ENCODE assay signal across 22 cellular contexts in genomic region chr10:70303731-70304130, GRCh38. TPM values are rescaled to one million over a fixed set of nuclear protein-coding genes. Genes with fewer than 3 reads are reported as not detected.
DNase-seq lines count a peak whose midpoint lies in the region; ATAC-seq, FAIRE-seq and TF ChIP-seq lines count a peak whose summit lies in the region.
"Had no signal": no experiment of that assay in that cellular context is flagged by ENCODE, and none has a peak within 500 bp of the region (broad histone marks: within the 10 kb centered on the region; RNA-seq: fewer than 3 reads in every experiment).

No MANE protein-coding gene starts in this region.

- intact Hi-C loops in HepG2 (cut with micrococcal nuclease; ENCODE audit: unreplicated experiment), result no loop called here
- intact Hi-C loops in right lobe of liver (cut with DNase I), result no loop called here
- intact Hi-C loops in activated CD8-positive, alpha-beta T cell treated with anti-CD3 and anti-CD28 coated beads for 36 hours (cut with micrococcal nuclease), result no loop called here

- H3K4me2 ChIP-seq in HepG2 (ENCODE audit: low read depth, low read length) (no peak overlapping the region), Karpas-422 (ENCODE audit: low read depth, low read length, poor library complexity, severe bottlenecking) (no peak overlapping the region), trophoblast cell (ENCODE audit: low read length) (no peak overlapping the region)
- H3K4me2 ChIP-seq: A549 had no signal

- H2BK5ac ChIP-seq in trophoblast cell (ENCODE audit: low read depth, low read length, poor library complexity), result no peak overlapping the region

- H3K27me3 ChIP-seq in HepG2 (ENCODE audit: control insufficient read depth in 1 of 2, insufficient read depth in 2 of 2, low read length in 2 of 2), result no peaks in the 10 kb centered on the region; a peak in 1 of 5 replicates
- no peaks in the 10 kb centered on the region for H3K27me3 ChIP-seq in right lobe of liver
- no peaks in the 10 kb centered on the region for H3K27me3 ChIP-seq in Karpas-422 (ENCODE audit: low read length)
- no peaks in the 10 kb centered on the region for H3K27me3 ChIP-seq in trophoblast cell (ENCODE audit: insufficient read depth, low read length)
- H3K27me3 ChIP-seq: BE2C had no signal

- H3K4me3 Mint-ChIP-seq in activated CD8-positive, alpha-beta T cell treated with anti-CD3 and anti-CD28 coated beads for 36 hours, result no peak overlapping the region
- H3K4me3 Mint-ChIP-seq in nephron progenitor cell, result no peak overlapping the region
- H3K4me3 Mint-ChIP-seq: CD4-positive, alpha-beta memory T cell; HFFc6 had no signal

- H3K79me2 ChIP-seq in HepG2 (ENCODE audit: insufficient read depth, low read length) (no peaks in the 10 kb centered on the region), Karpas-422 (ENCODE audit: low read length) (no peaks in the 10 kb centered on the region), trophoblast cell (ENCODE audit: control insufficient read depth, insufficient read depth, low read length, poor library complexity) (no peaks in the 10 kb centered on the region)

- TF ChIP-seq POLR2A in HepG2 (IDR thresholded peaks at IDR 0.05; ENCODE audit: insufficient read depth in 1 of 2, low read depth in 2 of 2, low read length in 2 of 2) (no peak), right lobe of liver (IDR thresholded peaks at IDR 0.05) (no peak)

- in situ Hi-C loops in HepG2 (cut with HindIII; ENCODE audit: extremely low pct_ligation_motif_present, low pct_unique_long_range_greater_than_20kb), result no loop called here

- no peaks in the 10 kb centered on the region for H3K4me1 Mint-ChIP-seq in activated CD8-positive, alpha-beta T cell treated with anti-CD3 and anti-CD28 coated beads for 36 hours (ENCODE audit: low read depth)
- no peaks in the 10 kb centered on the region for H3K4me1 Mint-ChIP-seq in nephron progenitor cell
- H3K4me1 Mint-ChIP-seq: CD4-positive, alpha-beta memory T cell had no signal

- no peak overlapping the region for H4K12ac ChIP-seq in trophoblast cell (ENCODE audit: low read depth, low read length)

- POLR2A ChIA-PET in HepG2 (lab: Yijun Ruan, JAX), result no interaction called here
- POLR2A ChIA-PET in activated CD8-positive, alpha-beta T cell treated with anti-CD3 and anti-CD28 coated beads for 36 hours (lab: Charles Lee), result no interaction called here

- H3K27ac ChIP-seq in HepG2 (ENCODE audit: extremely low read length, insufficient read depth, low read length), result no peak overlapping the region
- no peak overlapping the region for H3K27ac ChIP-seq in right lobe of liver
- peak overlapping the region; percentile 64 for H3K27ac ChIP-seq in Karpas-422 (ENCODE audit: low read length)
- no peak overlapping the region for H3K27ac ChIP-seq in trophoblast cell (ENCODE audit: low read depth, low read length)
- H3K27ac ChIP-seq: A549 had no signal

- no TSS peak for BruUV-seq in HepG2 (replicated peaks; lab: Mats Ljungman, UMichigan)

- 98% methylated on average over 2 of the region's 2 CpGs for WGBS in HepG2 (ENCODE audit: low lambda C conversion rate)
- 90% methylated on average over 2 of the region's 2 CpGs for WGBS in right lobe of liver (ENCODE audit: insufficient coverage, low coverage, low lambda C conversion rate, missing lambda C conversion rate)
- no CpG with 5 or more reads among the region's 2 CpGs for WGBS in trophoblast cell (ENCODE audit: extremely low coverage, insufficient coverage, insufficient read length)

- CTCF ChIA-PET in HepG2 (lab: Yijun Ruan, JAX; ENCODE audit: low intra/inter-chr PET ratio, low total read pairs), result no interaction called here
- CTCF ChIA-PET in activated CD8-positive, alpha-beta T cell treated with anti-CD3 and anti-CD28 coated beads for 36 hours (lab: Charles Lee), result interaction anchor here (1.0 to 1.2 kb wide), 2 partner anchors 31 to 61 kb away, joined by 3 to 4 read pairs; no protein-coding TSS in a partner anchor

- H2BK120ac ChIP-seq in trophoblast cell (ENCODE audit: insufficient read depth, low read length, poor library complexity), result no peak overlapping the region

- no peaks in the 10 kb centered on the region for H3K9me2 ChIP-seq in Karpas-422 (replicated peaks; ENCODE audit: insufficient read depth, low read length)

- no peaks in the 10 kb centered on the region for H3K9me3 ChIP-seq in HepG2 (ENCODE audit: low read length)
- no peaks in the 10 kb centered on the region for H3K9me3 ChIP-seq in right lobe of liver
- no peaks in the 10 kb centered on the region for H3K9me3 ChIP-seq in Karpas-422 (ENCODE audit: low read length)
- H3K9me3 ChIP-seq in trophoblast cell (ENCODE audit: insufficient read depth, low read depth, low read length), result no peaks in the 10 kb centered on the region
- H3K9me3 ChIP-seq: A549, BE2C, HAP-1 had no signal

- H3K36me3 ChIP-seq in HepG2 (replicated peaks in 1 of 2; ENCODE audit: control insufficient read depth in 1 of 2, insufficient read depth in 2 of 2, low read length in 2 of 2), result peaks cover 11 to 42% of the 10 kb centered on the region in 2 experiments
- peaks cover 0 to 11% (median 3%) of the 10 kb centered on the region in 4 donors for H3K36me3 ChIP-seq in right lobe of liver
- H3K36me3 ChIP-seq in Karpas-422 (ENCODE audit: insufficient read depth, low read length), result no peaks in the 10 kb centered on the region
- no peaks in the 10 kb centered on the region for H3K36me3 ChIP-seq in trophoblast cell (ENCODE audit: control insufficient read depth in 1 of 2, insufficient read depth in 2 of 2, low read length in 2 of 2)
- H3K36me3 ChIP-seq: HAP-1 had no signal

- TF ChIP-seq CTCF in HepG2 (CRISPR knock-in tag; IDR thresholded peaks at IDR 0.05) (no peak), right lobe of liver (IDR thresholded peaks at IDR 0.05) (no peak), nephron progenitor cell (IDR thresholded peaks at IDR 0.05) (no peak)
- TF ChIP-seq CTCF in activated CD8-positive, alpha-beta T cell treated with anti-CD3 and anti-CD28 coated beads for 36 hours (IDR thresholded peaks at IDR 0.05), result no peak

- H3K4me1 ChIP-seq in HepG2 (ENCODE audit: insufficient read depth, low read length) (no peaks in the 10 kb centered on the region), right lobe of liver (no peaks in the 10 kb centered on the region), Karpas-422 (ENCODE audit: low read length) (peaks cover 60% of the 10 kb centered on the region), trophoblast cell (ENCODE audit: control insufficient read depth in 1 of 2, insufficient read depth in 2 of 2, low read length in 2 of 2) (no peaks in the 10 kb centered on the region)
- H3K4me1 ChIP-seq: A549, BE2C, HAP-1 had no signal

- no peak overlapping the region for H3K14ac ChIP-seq in trophoblast cell (ENCODE audit: low read length)

- DNase-seq in HepG2 (ENCODE audit: low spot score) (no peak), right lobe of liver (no peak), Karpas-422 (no peak), trophoblast cell (no peak), nephron progenitor cell (no peak)
- DNase-seq in activated CD8-positive, alpha-beta T cell treated with anti-CD3 and anti-CD28 coated beads for 36 hours, result no peak
- DNase-seq: 8988T; ACHN; BE2C; C1 segment of cervical spinal cord; Calu3; CD4-positive, alpha-beta memory T cell; COR-L47; DMS53; DND-41; GOT3; HFFc6 had no signal

- no peaks in the 10 kb centered on the region for H3K36me3 Mint-ChIP-seq in activated CD8-positive, alpha-beta T cell treated with anti-CD3 and anti-CD28 coated beads for 36 hours (ENCODE audit: low read depth)
- H3K36me3 Mint-ChIP-seq in nephron progenitor cell (ENCODE audit: low read depth), result peaks cover 15% of the 10 kb centered on the region
- H3K36me3 Mint-ChIP-seq: CD4-positive, alpha-beta memory T cell had no signal

- H2AK5ac ChIP-seq in trophoblast cell (ENCODE audit: low read length), result no peak overlapping the region

- no peak overlapping the region for H4K8ac ChIP-seq in trophoblast cell (ENCODE audit: low read depth, low read length)

- no peak overlapping the region for H2BK12ac ChIP-seq in trophoblast cell (ENCODE audit: low read length)

- FAIRE-seq in HepG2 (lab: Jason Lieb, UNC), result no peak
- FAIRE-seq: A549, G401.6, GM12892, H54 had no signal

- H4K91ac ChIP-seq in trophoblast cell (ENCODE audit: low read depth, low read length), result no peak overlapping the region

- H3K9ac ChIP-seq in HepG2 (ENCODE audit: insufficient read depth, low read depth, low read length) (no peak overlapping the region), Karpas-422 (ENCODE audit: low read length) (no peak overlapping the region), trophoblast cell (ENCODE audit: low read length) (no peak overlapping the region)

- no peak for ATAC-seq in HepG2
- no peak for ATAC-seq in right lobe of liver
- no peak for ATAC-seq in activated CD8-positive, alpha-beta T cell treated with anti-CD3 and anti-CD28 coated beads for 36 hours
- ATAC-seq: A549 had no signal

- no peak overlapping the region for H3K23ac ChIP-seq in trophoblast cell (ENCODE audit: low read length)

- TF ChIP-seq EP300 in HepG2 (IDR thresholded peaks at IDR 0.05; ENCODE audit: low read depth in 2 of 2, low read length in 2 of 2), result no peak
- no peak for TF ChIP-seq EP300 in HepG2 (CRISPR knock-in tag; IDR thresholded peaks at IDR 0.05; ENCODE audit: borderline replicate concordance)

- no peak for TF ChIP-seq RAD21 in HepG2 (CRISPR knock-in tag; IDR thresholded peaks at IDR 0.05)

- no peak overlapping the region for H3K4ac ChIP-seq in trophoblast cell (ENCODE audit: low read depth, low read length)

- no peaks in the 10 kb centered on the region for H3K9me3 Mint-ChIP-seq in activated CD8-positive, alpha-beta T cell treated with anti-CD3 and anti-CD28 coated beads for 36 hours
- no peaks in the 10 kb centered on the region for H3K9me3 Mint-ChIP-seq in nephron progenitor cell
- H3K9me3 Mint-ChIP-seq: CD4-positive, alpha-beta memory T cell; HFFc6 had no signal

- H4K20me1 ChIP-seq in HepG2 (ENCODE audit: insufficient read depth, low read length) (no peaks in the 10 kb centered on the region), Karpas-422 (ENCODE audit: insufficient read depth, low read depth, low read length) (no peaks in the 10 kb centered on the region)

- H2AFZ ChIP-seq in HepG2 (ENCODE audit: low read length), result no peak overlapping the region
- no peak overlapping the region for H2AFZ ChIP-seq in Karpas-422 (ENCODE audit: low read length)
- H2AFZ ChIP-seq in trophoblast cell (ENCODE audit: insufficient read depth, low read length, poor library complexity), result no peak overlapping the region

- H3K4me3 ChIP-seq in HepG2 (replicated peaks in 1 of 3; ENCODE audit: insufficient read depth in 1 of 3, low read depth in 2 of 3, low read length in 3 of 3), result no peak overlapping the region
- H3K4me3 ChIP-seq in right lobe of liver, result no peak overlapping the region
- no peak overlapping the region for H3K4me3 ChIP-seq in Karpas-422 (ENCODE audit: low read length)
- peak overlapping the region; percentile 49 for H3K4me3 ChIP-seq in trophoblast cell (ENCODE audit: low read depth, low read length)
- H3K4me3 ChIP-seq: A549, HAP-1 had no signal

- no peaks in the 10 kb centered on the region for H3K79me1 ChIP-seq in trophoblast cell (ENCODE audit: low read length)

- no peak overlapping the region for H3K27ac Mint-ChIP-seq in activated CD8-positive, alpha-beta T cell treated with anti-CD3 and anti-CD28 coated beads for 36 hours
- H3K27ac Mint-ChIP-seq in nephron progenitor cell, result no peak overlapping the region
- H3K27ac Mint-ChIP-seq: CD4-positive, alpha-beta memory T cell; HFFc6 had no signal

- H3K18ac ChIP-seq in trophoblast cell (ENCODE audit: low read length), result no peak overlapping the region

- H3K27me3 Mint-ChIP-seq in activated CD8-positive, alpha-beta T cell treated with anti-CD3 and anti-CD28 coated beads for 36 hours, result no peaks in the 10 kb centered on the region
- H3K27me3 Mint-ChIP-seq in nephron progenitor cell (ENCODE audit: low read depth, poor library complexity), result no peaks in the 10 kb centered on the region
- H3K27me3 Mint-ChIP-seq: CD4-positive, alpha-beta memory T cell had no signal

RNA-seq across cellular contexts. Expression of gene NPFFR1, which starts 19.9 kb away (rescaled TPM):
- total RNA-seq in HepG2 (2016; rRNA removed; fragmentation: Illumina TruSeq; extraction: Trizol) (under 0.01 TPM in 1 of 2 replicates, not detected in the other), right lobe of liver (not detected)
- under 0.01 TPM in 1 of 2 replicates, not detected in the other for total RNA-seq in HepG2 (2016; cell fraction: cytosol; rRNA removed; fragmentation: Illumina TruSeq; extraction: Trizol; ENCODE audit: low read depth)
- 0.02 TPM in 1 of 2 replicates, not detected in the other for total RNA-seq in HepG2 (2016; cell fraction: insoluble cytoplasmic fraction; rRNA removed; fragmentation: Illumina TruSeq; extraction: Trizol)
- total RNA-seq in HepG2 (2016; cell fraction: membrane; rRNA removed; fragmentation: Illumina TruSeq; extraction: Trizol), result not detected in 2 replicates
- total RNA-seq in HepG2 (2016; cell fraction: nucleus; rRNA removed; fragmentation: Illumina TruSeq; extraction: Trizol), result not detected in 2 replicates
- polyA plus RNA-seq in HepG2 (2011; rRNA removed), result not detected in 2 replicates
- polyA plus RNA-seq in HepG2 (2011; cell fraction: cytosol; rRNA removed), result not detected in 2 replicates
- 0.02 TPM in 1 of 2 replicates, not detected in the other for polyA plus RNA-seq in HepG2 (2011; cell fraction: nucleus; rRNA removed)
- polyA plus RNA-seq in HepG2 (2012), result not detected in 2 replicates
- polyA plus RNA-seq in HepG2 (2016; cell fraction: cytosol; fragmentation: Illumina TruSeq; extraction: Trizol; ENCODE audit: low read depth), result 0.01 and 0.02 TPM in 2 replicates
- not detected in 2 replicates for polyA plus RNA-seq in HepG2 (2016; cell fraction: insoluble cytoplasmic fraction; fragmentation: Illumina TruSeq; extraction: Trizol; ENCODE audit: low read depth)
- not detected in 2 replicates for polyA plus RNA-seq in HepG2 (2016; cell fraction: membrane; fragmentation: Illumina TruSeq; extraction: Trizol; ENCODE audit: low read depth)
- not detected in 2 replicates for polyA plus RNA-seq in HepG2 (2016; cell fraction: nucleus; fragmentation: Illumina TruSeq; extraction: Trizol; ENCODE audit: insufficient read depth, low read depth)
- polyA minus RNA-seq in HepG2 (2011; rRNA and poly(A)+ RNA removed; ENCODE audit: low replicate concordance), result not detected in 2 replicates
- polyA minus RNA-seq in HepG2 (2011; cell fraction: cytosol; rRNA and poly(A)+ RNA removed), result not detected in 2 replicates
- under 0.01 TPM in 1 of 2 replicates, not detected in the other for polyA minus RNA-seq in HepG2 (2011; cell fraction: nucleus; rRNA and poly(A)+ RNA removed)
- not detected in 2 replicates for total RNA-seq in Karpas-422 (2014; rRNA removed; shearing (Covaris generic); ENCODE audit: low replicate concordance)
- polyA plus RNA-seq in trophoblast cell (2013), result not detected in 2 replicates
- total RNA-seq in activated CD8-positive, alpha-beta T cell treated with anti-CD3 and anti-CD28 coated beads for 36 hours, result not detected
- total RNA-seq: CD4-positive, alpha-beta memory T cell; HFFc6 had no signal
- polyA plus RNA-seq: A549; CD4-positive, alpha-beta memory T cell had no signal
